Comparison of ENCODE assay signal across 13 cellular contexts in genomic region chr7:99795864-99796263, GRCh38. TPM values are rescaled to one million over a fixed set of nuclear protein-coding genes. Genes with fewer than 3 reads are reported as not detected.
"Had no signal": no experiment of that assay in that cellular context is flagged by ENCODE, and none has a peak within 500 bp of the region (broad histone marks: within the 10 kb centered on the region; RNA-seq: fewer than 3 reads in every experiment).

No MANE protein-coding gene starts in this region.

RNA-seq across cellular contexts. Expression of gene CYP3A4, which starts 11.9 kb away (rescaled TPM):
- total RNA-seq: activated B cell treated with CpG ODN at 0.5 μM for 24 hours; activated CD4-positive, alpha-beta memory T cell treated with anti-CD3 and anti-CD28 coated beads for 36 hours; activated CD4-positive, alpha-beta memory T cell treated with anti-CD3 and anti-CD28 coated beads, Interleukin-2, amount 10 ng/mL, durations not matched to agents 7 days and 5 days; activated CD4-positive, alpha-beta T cell treated with anti-CD3 and anti-CD28 coated beads for 36 hours; activated CD4-positive, alpha-beta T cell treated with anti-CD3 and anti-CD28 coated beads, Interleukin-2, amount 10 ng/mL, durations not matched to agents 7 days and 5 days; activated CD8-positive, alpha-beta memory T cell treated with anti-CD3 and anti-CD28 coated beads for 36 hours; activated CD8-positive, alpha-beta memory T cell treated with anti-CD3 and anti-CD28 coated beads, Interleukin-2, amount 10 ng/mL, durations not matched to agents 7 days and 5 days; activated CD8-positive, alpha-beta T cell treated with anti-CD3 and anti-CD28 coated beads for 36 hours; activated CD8-positive, alpha-beta T cell treated with anti-CD3 and anti-CD28 coated beads, Interleukin-2, amount 10 ng/mL, durations not matched to agents 7 days and 5 days; T-helper 1 cell treated with Interleukin-12 subunit alpha and Interleukin-12 subunit beta and Interleukin-4 antibody, amounts not matched to agents 30 ng/mL and 1 ng/mL, for 36 hours; T-helper 17 cell; T-helper 2 cell treated with Interferon-gamma antibody and Interleukin-4, amounts not matched to agents 100 ng/mL and 5 ng/mL, for 36 hours had no signal

RNA-seq across cellular contexts. Expression of gene CYP3A43, which starts 31.9 kb away (rescaled TPM):
- total RNA-seq: activated B cell treated with CpG ODN at 0.5 μM for 24 hours; activated CD4-positive, alpha-beta memory T cell treated with anti-CD3 and anti-CD28 coated beads for 36 hours; activated CD4-positive, alpha-beta memory T cell treated with anti-CD3 and anti-CD28 coated beads, Interleukin-2, amount 10 ng/mL, durations not matched to agents 7 days and 5 days; activated CD4-positive, alpha-beta T cell treated with anti-CD3 and anti-CD28 coated beads, Interleukin-2, amount 10 ng/mL, durations not matched to agents 7 days and 5 days; activated CD8-positive, alpha-beta memory T cell treated with anti-CD3 and anti-CD28 coated beads for 36 hours; activated CD8-positive, alpha-beta memory T cell treated with anti-CD3 and anti-CD28 coated beads, Interleukin-2, amount 10 ng/mL, durations not matched to agents 7 days and 5 days; activated CD8-positive, alpha-beta T cell treated with anti-CD3 and anti-CD28 coated beads for 36 hours; activated CD8-positive, alpha-beta T cell treated with anti-CD3 and anti-CD28 coated beads, Interleukin-2, amount 10 ng/mL, durations not matched to agents 7 days and 5 days; T-helper 17 cell; T-helper 2 cell treated with Interferon-gamma antibody and Interleukin-4, amounts not matched to agents 100 ng/mL and 5 ng/mL, for 36 hours; WTC11 had no signal
